ENCODE assay signal across 23 cellular contexts in the genomic region with DNA sequence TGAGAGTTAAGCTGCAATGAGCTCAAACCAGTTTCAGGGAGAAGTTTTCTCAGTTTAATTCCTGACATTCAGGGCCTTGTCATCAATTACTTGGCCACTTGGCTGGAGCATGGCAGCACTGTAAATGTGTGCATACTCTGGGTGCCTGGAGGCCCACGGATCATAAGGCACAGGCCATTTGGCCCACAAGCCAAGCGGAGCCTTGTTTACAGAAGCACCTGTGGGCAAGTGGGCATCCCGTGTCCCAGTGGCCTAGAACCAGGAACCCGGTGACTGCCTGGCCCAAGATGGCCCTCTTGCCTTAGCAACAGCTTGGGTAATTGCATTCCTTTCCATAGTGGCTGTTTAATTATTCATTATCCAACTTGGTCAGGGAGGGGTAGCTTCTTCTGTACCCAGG.
"Had no signal": no experiment of that assay in that cellular context is flagged by ENCODE, and none has a peak within 500 bp of the region (broad histone marks: within the 10 kb centered on the region; RNA-seq: fewer than 3 reads in every experiment).

No MANE protein-coding gene starts in this region.

- H3K4me3 ChIP-seq: K562, PC-9, Peyer's patch, SJCRH30 had no signal

- H3K9ac ChIP-seq: KMS-11 had no signal

- ATAC-seq: K562, Right ventricle myocardium inferior, SK-N-SH treated with all-trans-retinoic acid at 6 μM for 48 hours had no signal

- H3K4me1 ChIP-seq: Peyer's patch, SJCRH30 had no signal

- DNase-seq: MM.1S; NCI-H1092 treated with DMSO at 0.1 percent for 48 hours; NCI-H1436; NCI-H187; NCI-H2029; NCI-H2081 treated with DMSO at 0.1 percent for 48 hours; NCI-H2171; NCI-H226; NCI-H446; NCI-H510A; NCI-H524 treated with DMSO at 0.1 percent for 48 hours; NCI-H69; NCI-H774; NK-92 treated with Interleukin-12 subunit alpha and Interleukin-12 subunit beta, amount 100 ng/mL, for 24 hours; OCI-M1; PC-9; Peyer's patch; SHP77 treated with DMSO at 0.1 percent for 48 hours; SJCRH30 had no signal

- H3K4me2 ChIP-seq: KMS-11, PC-9 had no signal

- H2AFZ ChIP-seq: PC-9 had no signal

- H3K36me3 ChIP-seq: Peyer's patch, SJCRH30 had no signal

- H3K27ac ChIP-seq: KMS-11, PC-9, Peyer's patch, SJCRH30 had no signal

- H3K9me3 ChIP-seq: Peyer's patch, SJCRH30 had no signal

- H3K27me3 ChIP-seq: Peyer's patch, SJCRH30 had no signal
